ENCODE assay signal across 20 cellular contexts in genomic region chr3:191523099-191523498, GRCh38.
DNase-seq lines count a peak whose midpoint lies in the region; ATAC-seq and TF ChIP-seq lines count a peak whose summit lies in the region.
"Had no signal": no experiment of that assay in that cellular context is flagged by ENCODE, and none has a peak within 500 bp of the region (broad histone marks: within the 10 kb centered on the region; RNA-seq: fewer than 3 reads in every experiment).

No MANE protein-coding gene starts in this region.

- H4K91ac ChIP-seq in mesenchymal stem cell (ENCODE audit: low read length) = no peak overlapping the region

- no peak for ATAC-seq in HG02884 (IDR thresholded peaks at IDR 0.05; ENCODE audit: unreplicated experiment)
- ATAC-seq in activated CD4-positive, alpha-beta T cell treated with anti-CD3 and anti-CD28 coated beads for 36 hours = no peak
- ATAC-seq: naive thymus-derived CD8-positive, alpha-beta T cell had no signal

- no peak overlapping the region for H2BK12ac ChIP-seq in mesenchymal stem cell (ENCODE audit: low read length in 2 of 2)

- H3K27ac ChIP-seq in mesenchymal stem cell (ENCODE audit: low read length, poor library complexity, severe bottlenecking) (no peak overlapping the region), stomach (no peak overlapping the region)
- H3K27ac ChIP-seq: KMS-11, SJCRH30 had no signal

- no peak overlapping the region for H2BK120ac ChIP-seq in mesenchymal stem cell (ENCODE audit: low read depth, low read length)

- H3K4me2 ChIP-seq in mesenchymal stem cell (ENCODE audit: low read length, poor library complexity, severe bottlenecking) = no peak overlapping the region
- H3K4me2 ChIP-seq: KMS-11, smooth muscle cell had no signal

- no peak overlapping the region for H2BK5ac ChIP-seq in mesenchymal stem cell (ENCODE audit: low read depth, low read length, poor library complexity, severe bottlenecking)

- H3K9ac ChIP-seq in mesenchymal stem cell (ENCODE audit: low read length) = peak overlapping the region; percentile 56
- H3K9ac ChIP-seq: KMS-11 had no signal

- POLR2A ChIA-PET in activated CD4-positive, alpha-beta T cell treated with anti-CD3 and anti-CD28 coated beads for 36 hours (lab: Charles Lee) = no interaction called here

- intact Hi-C loops in stomach (cut with DNase I; ENCODE audit: low total_unique reads) = no loop called here
- intact Hi-C loops in activated CD4-positive, alpha-beta T cell treated with anti-CD3 and anti-CD28 coated beads for 36 hours (cut with DNase I, micrococcal nuclease) = no loop called here

- no peaks in the 10 kb centered on the region for H3K4me1 ChIP-seq in mesenchymal stem cell (ENCODE audit: control insufficient read depth, insufficient read depth, low read depth, low read length)
- no peaks in the 10 kb centered on the region for H3K4me1 ChIP-seq in stomach
- H3K4me1 ChIP-seq: SJCRH30 had no signal

- H2AK5ac ChIP-seq in mesenchymal stem cell (ENCODE audit: low read length, severe bottlenecking) = no peak overlapping the region

- no peak overlapping the region for H3K14ac ChIP-seq in mesenchymal stem cell (ENCODE audit: low read length in 2 of 2)

- H3K4me3 Mint-ChIP-seq in activated CD4-positive, alpha-beta T cell treated with anti-CD3 and anti-CD28 coated beads for 36 hours = no peak overlapping the region
- H3K4me3 Mint-ChIP-seq: activated B cell treated with CpG ODN at 0.5 μM for 24 hours; activated naive CD4-positive, alpha-beta T cell treated with anti-CD3 and anti-CD28 coated beads, Interleukin-2, amount 50 U/mL, for 24 hours; CD8-positive, alpha-beta memory T cell; naive thymus-derived CD8-positive, alpha-beta T cell had no signal

- no peaks in the 10 kb centered on the region for H3K4me1 Mint-ChIP-seq in activated CD4-positive, alpha-beta T cell treated with anti-CD3 and anti-CD28 coated beads for 36 hours
- H3K4me1 Mint-ChIP-seq: activated B cell treated with CpG ODN at 0.5 μM for 24 hours; activated naive CD4-positive, alpha-beta T cell treated with anti-CD3 and anti-CD28 coated beads, Interleukin-2, amount 50 U/mL, for 24 hours; CD8-positive, alpha-beta memory T cell; naive thymus-derived CD8-positive, alpha-beta T cell had no signal

- H2BK15ac ChIP-seq in mesenchymal stem cell (ENCODE audit: low read depth, poor library complexity, severe bottlenecking) = no peak overlapping the region

- no peak overlapping the region for H3K27ac Mint-ChIP-seq in activated CD4-positive, alpha-beta T cell treated with anti-CD3 and anti-CD28 coated beads for 36 hours
- H3K27ac Mint-ChIP-seq: activated B cell treated with CpG ODN at 0.5 μM for 24 hours; activated naive CD4-positive, alpha-beta T cell treated with anti-CD3 and anti-CD28 coated beads, Interleukin-2, amount 50 U/mL, for 24 hours; CD8-positive, alpha-beta memory T cell; naive thymus-derived CD8-positive, alpha-beta T cell had no signal

- no peak overlapping the region for H3K18ac ChIP-seq in mesenchymal stem cell (ENCODE audit: low read depth in 1 of 2, low read length in 2 of 2)

- no peak overlapping the region for H4K8ac ChIP-seq in mesenchymal stem cell (ENCODE audit: low read length)

- H2AFZ ChIP-seq in mesenchymal stem cell (ENCODE audit: low read depth, low read length) = no peak overlapping the region

- TF ChIP-seq CTCF in stomach (IDR thresholded peaks at IDR 0.05) = no peak

- H3K36me3 ChIP-seq in mesenchymal stem cell (ENCODE audit: control insufficient read depth in 1 of 2, insufficient read depth in 2 of 2, low read depth in 1 of 2, low read length in 2 of 2) (no peaks in the 10 kb centered on the region), stomach (no peaks in the 10 kb centered on the region)
- H3K36me3 ChIP-seq: SJCRH30 had no signal

- CTCF ChIA-PET in activated CD4-positive, alpha-beta T cell treated with anti-CD3 and anti-CD28 coated beads for 36 hours (lab: Charles Lee) = no interaction called here

- peak overlapping the region in 1 of 2 experiments; percentile 69 for H3K4me3 ChIP-seq in mesenchymal stem cell (ENCODE audit: insufficient read depth in 1 of 2, low read depth in 1 of 2, low read length in 2 of 2)
- H3K4me3 ChIP-seq in stomach = no peak overlapping the region
- H3K4me3 ChIP-seq: SJCRH30, smooth muscle cell had no signal

- H3K9me3 ChIP-seq in mesenchymal stem cell (ENCODE audit: control insufficient read depth, low read length) (no peaks in the 10 kb centered on the region), stomach (no peaks in the 10 kb centered on the region)
- H3K9me3 ChIP-seq: SJCRH30 had no signal

- WGBS in mesenchymal stem cell = 95% methylated on average over 8 of the region's 8 CpGs
- WGBS in stomach, 5 donors = 36 to 70% (median 51%) methylated on average over 8 of the region's 8 CpGs

- no peak for TF ChIP-seq POLR2A in stomach (IDR thresholded peaks at IDR 0.05)

- H3K27me3 Mint-ChIP-seq in activated CD4-positive, alpha-beta T cell treated with anti-CD3 and anti-CD28 coated beads for 36 hours = no peaks in the 10 kb centered on the region
- H3K27me3 Mint-ChIP-seq: activated naive CD4-positive, alpha-beta T cell treated with anti-CD3 and anti-CD28 coated beads, Interleukin-2, amount 50 U/mL, for 24 hours; CD8-positive, alpha-beta memory T cell; naive thymus-derived CD8-positive, alpha-beta T cell had no signal

- H3K23ac ChIP-seq in mesenchymal stem cell (ENCODE audit: low read length in 2 of 2) = no peak overlapping the region

- no peak for TF ChIP-seq EP300 in stomach (IDR thresholded peaks at IDR 0.05)

- DNase-seq in DMS53 treated with DMSO at 0.1 percent for 48 hours (lab: John Stamatoyannopoulos, UW; ENCODE audit: unreplicated experiment) = peak; percentile 65
- peak; percentile 30 for DNase-seq in NCI-H187 treated with DMSO at 0.1 percent for 48 hours (lab: John Stamatoyannopoulos, UW)
- DNase-seq in NCI-H524 (lab: John Stamatoyannopoulos, UW) = peak; percentile 74 to 87
- DNase-seq in mesenchymal stem cell = no peak
- no peak for DNase-seq in stomach
- DNase-seq in effector CD8-positive, alpha-beta T cell (lab: John Stamatoyannopoulos, UW) = no peak
- no peak for DNase-seq in activated CD4-positive, alpha-beta T cell treated with anti-CD3 and anti-CD28 coated beads for 36 hours
- DNase-seq: activated B cell treated with CpG ODN at 0.5 μM for 24 hours; activated T-cell treated with anti-CD3 and anti-CD28 coated beads, Interleukin-2, amount 50 U/mL, for 48 hours; CD8-positive, alpha-beta memory T cell; hippocampal formation; naive thymus-derived CD8-positive, alpha-beta T cell; NCI-H1694; SJCRH30; stimulated activated CD4-positive, alpha-beta T cell treated with anti-CD3 and anti-CD28 coated beads, Interleukin-4, amount 100 ng/mL, for 4 hours; T-helper 2 cell had no signal

- no peak overlapping the region for H3K4ac ChIP-seq in mesenchymal stem cell (ENCODE audit: low read depth in 1 of 2, low read length in 2 of 2)

- no peaks in the 10 kb centered on the region for H3K36me3 Mint-ChIP-seq in activated CD4-positive, alpha-beta T cell treated with anti-CD3 and anti-CD28 coated beads for 36 hours (ENCODE audit: low read depth)
- H3K36me3 Mint-ChIP-seq: activated naive CD4-positive, alpha-beta T cell treated with anti-CD3 and anti-CD28 coated beads, Interleukin-2, amount 50 U/mL, for 24 hours; CD8-positive, alpha-beta memory T cell; naive thymus-derived CD8-positive, alpha-beta T cell had no signal

- no peaks in the 10 kb centered on the region for H3K27me3 ChIP-seq in mesenchymal stem cell (ENCODE audit: control insufficient read depth in 1 of 2, insufficient read depth in 1 of 2, low read length in 2 of 2)
- no peaks in the 10 kb centered on the region for H3K27me3 ChIP-seq in stomach
- H3K27me3 ChIP-seq: SJCRH30 had no signal

- no peaks in the 10 kb centered on the region for H3K79me1 ChIP-seq in mesenchymal stem cell (replicated peaks; ENCODE audit: low read length, poor library complexity, severe bottlenecking)

- H3K9me3 Mint-ChIP-seq in activated CD4-positive, alpha-beta T cell treated with anti-CD3 and anti-CD28 coated beads for 36 hours (ENCODE audit: low read depth) = no peaks in the 10 kb centered on the region
- H3K9me3 Mint-ChIP-seq: activated B cell treated with CpG ODN at 0.5 μM for 24 hours had no signal

Comparison
In these comparisons a context has a peak if more than half of its experiments do, and no peak if none do; other contexts are left out.
1. DNase-seq: peak in DMS53 treated with DMSO at 0.1 percent for 48 hours (single experiment), NCI-H187 treated with DMSO at 0.1 percent for 48 hours (single experiment) and NCI-H524 (2 of 2); none in mesenchymal stem cell (single experiment), stomach (single experiment), effector CD8-positive, alpha-beta T cell (single experiment) and activated CD4-positive, alpha-beta T cell treated with anti-CD3 and anti-CD28 coated beads for 36 hours (single experiment).